ENCODE assay signal across 10 cellular contexts in the genomic region with DNA sequence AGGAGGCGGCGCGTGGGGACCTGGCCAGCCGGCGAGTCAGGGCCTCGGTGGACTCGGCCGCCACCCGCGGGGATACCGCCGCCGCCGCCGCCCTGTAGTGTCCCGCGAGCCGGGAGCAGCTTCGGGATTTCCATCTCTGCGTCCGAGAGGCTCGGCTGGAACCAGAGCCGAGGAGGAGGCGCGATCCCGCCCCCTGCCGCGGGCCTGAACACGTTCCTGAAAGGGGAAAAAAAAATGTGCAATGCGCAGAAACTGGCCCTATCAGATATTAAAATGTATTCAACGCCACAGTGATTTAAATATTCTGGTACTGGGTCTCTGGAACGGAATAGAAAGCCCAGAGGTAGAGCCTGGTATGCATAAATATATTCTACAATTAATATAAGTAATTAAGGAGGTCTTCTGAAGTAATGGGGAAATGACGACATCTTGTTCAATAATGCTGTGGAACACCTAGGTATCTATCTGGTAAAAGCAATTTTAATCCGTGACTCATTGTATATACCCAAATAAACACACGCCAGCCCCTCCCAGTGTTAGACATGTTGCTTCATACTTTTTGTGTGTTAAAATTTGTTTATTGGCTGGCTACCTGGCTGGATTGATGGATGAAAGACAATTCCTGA. TPM values are rescaled to one million over a fixed set of nuclear protein-coding genes. Genes with fewer than 3 reads are reported as not detected.
DNase-seq lines count a peak whose midpoint lies in the region; ATAC-seq and TF ChIP-seq lines count a peak whose summit lies in the region.
"Not testable (repeated sequence)": the region's sequence is repeated elsewhere in the genome, so short reads cannot be mapped to it uniquely, and the experiment has no call there.
"Had no signal": no experiment of that assay in that cellular context is flagged by ENCODE, and none has a peak within 500 bp of the region (broad histone marks: within the 10 kb centered on the region; RNA-seq: fewer than 3 reads in every experiment).

A gene with protein sequence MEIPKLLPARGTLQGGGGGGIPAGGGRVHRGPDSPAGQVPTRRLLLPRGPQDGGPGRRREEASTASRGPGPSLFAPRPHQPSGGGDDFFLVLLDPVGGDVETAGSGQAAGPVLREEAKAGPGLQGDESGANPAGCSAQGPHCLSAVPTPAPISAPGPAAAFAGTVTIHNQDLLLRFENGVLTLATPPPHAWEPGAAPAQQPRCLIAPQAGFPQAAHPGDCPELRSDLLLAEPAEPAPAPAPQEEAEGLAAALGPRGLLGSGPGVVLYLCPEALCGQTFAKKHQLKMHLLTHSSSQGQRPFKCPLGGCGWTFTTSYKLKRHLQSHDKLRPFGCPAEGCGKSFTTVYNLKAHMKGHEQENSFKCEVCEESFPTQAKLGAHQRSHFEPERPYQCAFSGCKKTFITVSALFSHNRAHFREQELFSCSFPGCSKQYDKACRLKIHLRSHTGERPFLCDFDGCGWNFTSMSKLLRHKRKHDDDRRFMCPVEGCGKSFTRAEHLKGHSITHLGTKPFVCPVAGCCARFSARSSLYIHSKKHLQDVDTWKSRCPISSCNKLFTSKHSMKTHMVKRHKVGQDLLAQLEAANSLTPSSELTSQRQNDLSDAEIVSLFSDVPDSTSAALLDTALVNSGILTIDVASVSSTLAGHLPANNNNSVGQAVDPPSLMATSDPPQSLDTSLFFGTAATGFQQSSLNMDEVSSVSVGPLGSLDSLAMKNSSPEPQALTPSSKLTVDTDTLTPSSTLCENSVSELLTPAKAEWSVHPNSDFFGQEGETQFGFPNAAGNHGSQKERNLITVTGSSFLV (minus strand): TSS at position 172 of the 626 bp plus-strand sequence. CDS start 38 bp downstream, at position 134.

- H3K27ac ChIP-seq in ACC112 (ENCODE audit: low read depth, low read length): peak within 1 kb of the TSS; percentile 60
- H3K27ac ChIP-seq in psoas muscle: peak within 1 kb of the TSS; percentile 87

- H3K79me2 ChIP-seq in ACC112 (ENCODE audit: control insufficient read depth, insufficient read depth, low read length, unreplicated experiment): not testable (repeated sequence)

- TF ChIP-seq CTCF in WI38 (IDR thresholded peaks at IDR 0.05; ENCODE audit: low read depth, low read length); psoas muscle (IDR thresholded peaks at IDR 0.05): not testable (repeated sequence)

- peak within 1 kb of the TSS; percentile 73 for H3K4me3 ChIP-seq in ACC112 (ENCODE audit: low read depth, low read length)
- H3K4me3 ChIP-seq in WI38 (ENCODE audit: low read depth, low read length): peak within 1 kb of the TSS; percentile 51
- peak within 1 kb of the TSS; percentile 49; the same call in 1 of the 2 replicates for H3K4me3 ChIP-seq in iPS-18c (ENCODE audit: insufficient read depth, low read depth, low read length)
- peak within 1 kb of the TSS; percentile 69 for H3K4me3 ChIP-seq in psoas muscle

- WGBS in psoas muscle, 3 donors: 3 to 18% (median 8%) methylated on average over 5 to 7 of the region's 35 CpGs

- intact Hi-C loops in psoas muscle (cut with DNase I): not testable (repeated sequence)

- not testable (repeated sequence) for H3K36me3 ChIP-seq in ACC112 (ENCODE audit: insufficient read depth, low read length); psoas muscle (ENCODE audit: insufficient read depth in 1 of 2, low read depth in 1 of 2)

- H2AFZ ChIP-seq in ACC112 (ENCODE audit: low read length, unreplicated experiment): peak within 1 kb of the TSS; percentile 69

- in situ Hi-C loops in KBM-7 (cut with MboI; ENCODE audit: low pct_unique_long_range_greater_than_20kb, low sequenced_read_pairs): loop anchor here (25.0 kb wide), 1 partner anchor 323 kb away; a partner anchor contains a TSS

- not testable (repeated sequence) for H3K9me3 ChIP-seq in iPS-18c (ENCODE audit: control insufficient read depth, insufficient read depth, low read length); psoas muscle

- H3K4me1 ChIP-seq in ACC112 (ENCODE audit: control insufficient read depth, insufficient read depth, low read length, unreplicated experiment): peaks cover 17% of the 10 kb centered on the region
- H3K4me1 ChIP-seq in psoas muscle: not testable (repeated sequence)

- DNase-seq in KBM-7: peak; percentile 42
- DNase-seq in cerebellum (ENCODE audit: low spot score); psoas muscle: not testable (repeated sequence)

- not testable (repeated sequence) for H3K27me3 ChIP-seq in ACC112 (ENCODE audit: insufficient read depth, low read length); psoas muscle (ENCODE audit: insufficient read depth in 3 of 3, low read length in 2 of 3)

- ATAC-seq in GM18873 (IDR thresholded peaks at IDR 0.05; ENCODE audit: low FRiP score, unreplicated experiment) (peak; percentile 43), HG02642 (IDR thresholded peaks at IDR 0.05; ENCODE audit: poor library complexity, unreplicated experiment) (peak; percentile 69), psoas muscle (peak; percentile 63 to 73 (median 68))

RNA-seq across cellular contexts. Expression of the gene that starts here (rescaled TPM):
- total RNA-seq in cerebellum (18.5 TPM), psoas muscle (1 to 10 TPM; 2.6 to 4.7 (median 3.1) TPM)
- 1 to 10 TPM in 1 of 3 donors, under 1 TPM in 2; 0.64 to 1.7 (median 0.75) TPM for polyA plus RNA-seq in psoas muscle
- total RNA-seq: H1, smooth muscle cell had no signal
- polyA plus RNA-seq: H1, smooth muscle cell had no signal
